ENCODE assay signal across 1 cellular context in the genomic region with DNA sequence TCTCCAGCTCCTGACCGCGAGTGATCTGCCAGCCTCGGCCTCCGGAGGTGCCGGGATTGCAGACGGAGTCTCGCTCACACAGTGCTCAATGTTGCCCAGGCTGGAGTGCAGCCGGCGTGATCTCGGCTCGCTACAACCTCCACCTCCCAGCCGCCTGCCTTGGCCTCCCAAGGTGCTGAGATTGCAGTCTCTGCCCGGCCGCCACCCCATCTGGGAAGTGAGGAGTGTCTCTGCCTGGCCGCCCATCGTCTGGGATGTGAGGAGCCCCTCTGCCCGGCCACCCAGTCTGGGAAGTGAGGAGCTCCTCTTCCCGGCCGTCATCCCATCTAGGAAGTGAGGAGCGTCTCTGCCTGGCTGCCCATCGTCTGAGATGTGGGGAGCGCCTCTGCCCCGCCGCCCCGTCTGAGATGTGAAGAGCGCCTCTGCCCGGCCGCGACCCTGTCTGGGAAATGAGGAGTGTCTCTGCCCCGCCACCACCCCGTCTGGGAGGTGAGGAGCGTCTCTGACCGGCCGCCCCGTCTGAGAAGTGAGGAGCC. TPM values are rescaled to one million over a fixed set of nuclear protein-coding genes. Genes with fewer than 3 reads are reported as not detected.
"Had no signal": no experiment of that assay in that cellular context is flagged by ENCODE, and none has a peak within 500 bp of the region (broad histone marks: within the 10 kb centered on the region; RNA-seq: fewer than 3 reads in every experiment).

No MANE protein-coding gene starts in this region.

RNA-seq across cellular contexts. Expression of a gene that starts 9.6 kb away (rescaled TPM):
- total RNA-seq: HT1080 had no signal
